34 cellular contexts compared by ENCODE assay signal in the genomic region with DNA sequence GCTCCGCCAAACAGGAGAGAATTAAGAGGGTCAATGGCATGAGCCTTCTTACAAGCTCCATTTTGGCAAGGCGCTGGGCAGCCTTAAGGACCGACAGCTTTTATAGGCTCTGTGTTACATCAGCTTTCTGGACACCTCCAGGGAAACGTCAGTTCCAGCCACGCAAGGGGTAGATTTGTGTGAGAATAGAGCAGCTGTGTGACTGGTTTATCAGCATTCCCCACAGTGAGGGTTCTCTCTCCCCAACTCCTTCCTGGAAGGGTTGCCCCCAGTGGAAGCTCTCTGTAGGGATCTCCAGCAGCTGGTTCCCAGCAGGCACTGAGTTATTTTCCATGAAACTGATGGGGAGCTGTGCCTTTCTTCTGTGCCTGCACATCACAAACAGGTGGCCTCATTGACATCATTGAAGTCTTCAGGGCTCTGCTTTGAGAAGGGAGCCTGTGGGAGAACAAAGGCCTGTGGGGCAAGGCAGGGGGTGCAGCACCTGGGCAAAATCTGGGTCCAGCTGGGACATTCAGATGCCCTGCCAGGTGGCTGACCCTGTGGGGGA. TPM values are rescaled to one million over a fixed set of nuclear protein-coding genes. Genes with fewer than 3 reads are reported as not detected.
DNase-seq lines count a peak whose midpoint lies in the region; ATAC-seq and TF ChIP-seq lines count a peak whose summit lies in the region.
"Had no signal": no experiment of that assay in that cellular context is flagged by ENCODE, and none has a peak within 500 bp of the region (broad histone marks: within the 10 kb centered on the region; RNA-seq: fewer than 3 reads in every experiment).

A gene with protein sequence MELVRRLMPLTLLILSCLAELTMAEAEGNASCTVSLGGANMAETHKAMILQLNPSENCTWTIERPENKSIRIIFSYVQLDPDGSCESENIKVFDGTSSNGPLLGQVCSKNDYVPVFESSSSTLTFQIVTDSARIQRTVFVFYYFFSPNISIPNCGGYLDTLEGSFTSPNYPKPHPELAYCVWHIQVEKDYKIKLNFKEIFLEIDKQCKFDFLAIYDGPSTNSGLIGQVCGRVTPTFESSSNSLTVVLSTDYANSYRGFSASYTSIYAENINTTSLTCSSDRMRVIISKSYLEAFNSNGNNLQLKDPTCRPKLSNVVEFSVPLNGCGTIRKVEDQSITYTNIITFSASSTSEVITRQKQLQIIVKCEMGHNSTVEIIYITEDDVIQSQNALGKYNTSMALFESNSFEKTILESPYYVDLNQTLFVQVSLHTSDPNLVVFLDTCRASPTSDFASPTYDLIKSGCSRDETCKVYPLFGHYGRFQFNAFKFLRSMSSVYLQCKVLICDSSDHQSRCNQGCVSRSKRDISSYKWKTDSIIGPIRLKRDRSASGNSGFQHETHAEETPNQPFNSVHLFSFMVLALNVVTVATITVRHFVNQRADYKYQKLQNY (minus strand): TSS at position 75 of the 550 bp plus-strand sequence. CDS start 14 bp downstream, at position 61.

- intact Hi-C loops in cardiac septum (cut with DNase I) = no loop called here

- TF ChIP-seq EP300 in Ishikawa (IDR thresholded peaks at IDR 0.05; ENCODE audit: borderline replicate concordance) = no peak

- H3K36me3 Mint-ChIP-seq in activated naive CD4-positive, alpha-beta T cell treated with anti-CD3 and anti-CD28 coated beads, Interleukin-2, amount 10 ng/mL, durations not matched to agents 7 days and 5 days = peaks cover 22% of the 10 kb centered on the region
- peaks cover 37% of the 10 kb centered on the region for H3K36me3 Mint-ChIP-seq in stimulated activated effector memory CD8-positive, alpha-beta T cell treated with anti-CD3 and anti-CD28 coated beads, Interleukin-12 subunit alpha, Interleukin-12 subunit beta, amount 100 ng/mL, for 72 hours

- H3K27ac Mint-ChIP-seq in activated naive CD4-positive, alpha-beta T cell treated with anti-CD3 and anti-CD28 coated beads, Interleukin-2, amount 10 ng/mL, durations not matched to agents 7 days and 5 days = peak within 1 kb of the TSS; percentile 17
- H3K27ac Mint-ChIP-seq in stimulated activated effector memory CD8-positive, alpha-beta T cell treated with anti-CD3 and anti-CD28 coated beads, Interleukin-12 subunit alpha, Interleukin-12 subunit beta, amount 100 ng/mL, for 72 hours = peak within 1 kb of the TSS; percentile 8
- H3K27ac Mint-ChIP-seq: activated CD4-positive, alpha-beta T cell treated with anti-CD3 and anti-CD28 coated beads for 36 hours; activated naive CD8-positive, alpha-beta T cell treated with anti-CD3 and anti-CD28 coated beads, Interleukin-2, amount 10 ng/mL, durations not matched to agents 7 days and 5 days; HFFc6 had no signal

- no peaks in the 10 kb centered on the region for H3K9me3 Mint-ChIP-seq in activated naive CD4-positive, alpha-beta T cell treated with anti-CD3 and anti-CD28 coated beads, Interleukin-2, amount 10 ng/mL, durations not matched to agents 7 days and 5 days
- H3K9me3 Mint-ChIP-seq in stimulated activated effector memory CD8-positive, alpha-beta T cell treated with anti-CD3 and anti-CD28 coated beads, Interleukin-12 subunit alpha, Interleukin-12 subunit beta, amount 100 ng/mL, for 72 hours = peaks cover 2% of the 10 kb centered on the region
- H3K9me3 Mint-ChIP-seq: HFFc6 had no signal

- peaks cover 6% of the 10 kb centered on the region for H3K4me1 Mint-ChIP-seq in activated naive CD4-positive, alpha-beta T cell treated with anti-CD3 and anti-CD28 coated beads, Interleukin-2, amount 10 ng/mL, durations not matched to agents 7 days and 5 days
- H3K4me1 Mint-ChIP-seq in stimulated activated effector memory CD8-positive, alpha-beta T cell treated with anti-CD3 and anti-CD28 coated beads, Interleukin-12 subunit alpha, Interleukin-12 subunit beta, amount 100 ng/mL, for 72 hours = peaks cover 8% of the 10 kb centered on the region
- H3K4me1 Mint-ChIP-seq: activated CD4-positive, alpha-beta T cell treated with anti-CD3 and anti-CD28 coated beads for 36 hours had no signal

- DNase-seq in activated naive CD4-positive, alpha-beta T cell treated with anti-CD3 and anti-CD28 coated beads, Interleukin-2, amount 10 ng/mL, durations not matched to agents 7 days and 5 days = no peak
- DNase-seq in activated naive CD4-positive, alpha-beta T cell treated with Interleukin-2 at 50 U/mL for 16 hours = no peak
- peak; percentile 72 for DNase-seq in iPS DF 19.7 (ENCODE audit: low read depth, low spot score)
- no peak for DNase-seq in stimulated activated effector memory CD8-positive, alpha-beta T cell treated with anti-CD3 and anti-CD28 coated beads, Interleukin-12 subunit alpha, Interleukin-12 subunit beta, amount 100 ng/mL, for 72 hours (ENCODE audit: low spot score in 2 of 2)
- no peak for DNase-seq in cardiac septum (ENCODE audit: low spot score)
- no peak for DNase-seq in NCI-H187 (lab: John Stamatoyannopoulos, UW)
- DNase-seq: ACHN; activated CD4-positive, alpha-beta T cell treated with anti-CD3 and anti-CD28 coated beads for 36 hours; activated CD8-positive, alpha-beta memory T cell treated with anti-CD3 and anti-CD28 coated beads for 24 hours; activated effector memory CD4-positive, alpha-beta T cell treated with anti-CD3 and anti-CD28 coated beads, Interleukin-2, amount 50 U/mL, for 16 hours; activated naive CD8-positive, alpha-beta T cell treated with anti-CD3 and anti-CD28 coated beads, Interleukin-2, amount 10 ng/mL, durations not matched to agents 7 days and 5 days; activated T-cell treated with anti-CD3 and anti-CD28 coated beads, Interleukin-2, amount 50 U/mL, for 1 hour; aorta; BE2C; cortex of kidney; DMS79; GDM1; HFFc6; KG1; lower lobe of right lung; MG63; naive thymus-derived CD8-positive, alpha-beta T cell; NCI-H1105; NCI-H2029 treated with DMSO at 0.1 percent for 48 hours; NCI-H2227 treated with DMSO at 0.1 percent for 48 hours; NCI-H748 treated with DMSO at 0.1 percent for 48 hours; nucleus accumbens; SIG-M5; stimulated activated CD4-positive, alpha-beta T cell treated with anti-CD3 and anti-CD28 coated beads, Interleukin-4, amount 100 ng/mL, for 1 hour; substantia nigra; trophoblast cell had no signal

- no peak for ATAC-seq in stimulated activated effector memory CD8-positive, alpha-beta T cell treated with anti-CD3 and anti-CD28 coated beads, Interleukin-12 subunit alpha, Interleukin-12 subunit beta, amount 100 ng/mL, for 72 hours
- no peak for ATAC-seq in HG02981 (IDR thresholded peaks at IDR 0.05; ENCODE audit: unreplicated experiment)
- ATAC-seq: activated CD4-positive, alpha-beta T cell treated with anti-CD3 and anti-CD28 coated beads for 36 hours; lower lobe of right lung; naive thymus-derived CD8-positive, alpha-beta T cell; Panc1 had no signal

- no peaks in the 10 kb centered on the region for H3K27me3 Mint-ChIP-seq in activated naive CD4-positive, alpha-beta T cell treated with anti-CD3 and anti-CD28 coated beads, Interleukin-2, amount 10 ng/mL, durations not matched to agents 7 days and 5 days
- H3K27me3 Mint-ChIP-seq: activated CD4-positive, alpha-beta T cell treated with anti-CD3 and anti-CD28 coated beads for 36 hours; activated naive CD8-positive, alpha-beta T cell treated with anti-CD3 and anti-CD28 coated beads, Interleukin-2, amount 10 ng/mL, durations not matched to agents 7 days and 5 days; naive thymus-derived CD8-positive, alpha-beta T cell had no signal

- TF ChIP-seq RAD21 in Ishikawa (IDR thresholded peaks at IDR 0.05; ENCODE audit: low read depth) = no peak

- H3K4me3 Mint-ChIP-seq in activated naive CD4-positive, alpha-beta T cell treated with anti-CD3 and anti-CD28 coated beads, Interleukin-2, amount 10 ng/mL, durations not matched to agents 7 days and 5 days = no peak within 1 kb of the TSS
- H3K4me3 Mint-ChIP-seq in stimulated activated effector memory CD8-positive, alpha-beta T cell treated with anti-CD3 and anti-CD28 coated beads, Interleukin-12 subunit alpha, Interleukin-12 subunit beta, amount 100 ng/mL, for 72 hours = no peak within 1 kb of the TSS
- H3K4me3 Mint-ChIP-seq: activated CD4-positive, alpha-beta T cell treated with anti-CD3 and anti-CD28 coated beads for 36 hours; activated naive CD8-positive, alpha-beta T cell treated with anti-CD3 and anti-CD28 coated beads, Interleukin-2, amount 10 ng/mL, durations not matched to agents 7 days and 5 days; HFFc6; naive thymus-derived CD8-positive, alpha-beta T cell had no signal

- CTCF ChIA-PET in activated naive CD4-positive, alpha-beta T cell treated with anti-CD3 and anti-CD28 coated beads, Interleukin-2, amount 10 ng/mL, durations not matched to agents 7 days and 5 days (lab: Charles Lee) = no interaction called here

TF ChIP-seq in Ishikawa, 13 proteins besides CTCF, POLR2A, EP300 and RAD21:
- TF ChIP-seq, protein P1, sequence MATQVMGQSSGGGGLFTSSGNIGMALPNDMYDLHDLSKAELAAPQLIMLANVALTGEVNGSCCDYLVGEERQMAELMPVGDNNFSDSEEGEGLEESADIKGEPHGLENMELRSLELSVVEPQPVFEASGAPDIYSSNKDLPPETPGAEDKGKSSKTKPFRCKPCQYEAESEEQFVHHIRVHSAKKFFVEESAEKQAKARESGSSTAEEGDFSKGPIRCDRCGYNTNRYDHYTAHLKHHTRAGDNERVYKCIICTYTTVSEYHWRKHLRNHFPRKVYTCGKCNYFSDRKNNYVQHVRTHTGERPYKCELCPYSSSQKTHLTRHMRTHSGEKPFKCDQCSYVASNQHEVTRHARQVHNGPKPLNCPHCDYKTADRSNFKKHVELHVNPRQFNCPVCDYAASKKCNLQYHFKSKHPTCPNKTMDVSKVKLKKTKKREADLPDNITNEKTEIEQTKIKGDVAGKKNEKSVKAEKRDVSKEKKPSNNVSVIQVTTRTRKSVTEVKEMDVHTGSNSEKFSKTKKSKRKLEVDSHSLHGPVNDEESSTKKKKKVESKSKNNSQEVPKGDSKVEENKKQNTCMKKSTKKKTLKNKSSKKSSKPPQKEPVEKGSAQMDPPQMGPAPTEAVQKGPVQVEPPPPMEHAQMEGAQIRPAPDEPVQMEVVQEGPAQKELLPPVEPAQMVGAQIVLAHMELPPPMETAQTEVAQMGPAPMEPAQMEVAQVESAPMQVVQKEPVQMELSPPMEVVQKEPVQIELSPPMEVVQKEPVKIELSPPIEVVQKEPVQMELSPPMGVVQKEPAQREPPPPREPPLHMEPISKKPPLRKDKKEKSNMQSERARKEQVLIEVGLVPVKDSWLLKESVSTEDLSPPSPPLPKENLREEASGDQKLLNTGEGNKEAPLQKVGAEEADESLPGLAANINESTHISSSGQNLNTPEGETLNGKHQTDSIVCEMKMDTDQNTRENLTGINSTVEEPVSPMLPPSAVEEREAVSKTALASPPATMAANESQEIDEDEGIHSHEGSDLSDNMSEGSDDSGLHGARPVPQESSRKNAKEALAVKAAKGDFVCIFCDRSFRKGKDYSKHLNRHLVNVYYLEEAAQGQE (IDR thresholded peaks at IDR 0.05; ENCODE audit: low read depth) = no peak
- 0 out of 2 replicates have a peak, but pooled peaks have one; percentile 9 for TF ChIP-seq TEAD4 (IDR thresholded peaks at IDR 0.05)

RNA-seq across cellular contexts. Expression of the gene that starts here (rescaled TPM):
- total RNA-seq in cardiac septum = 0.35 TPM
